Comparison of ENCODE assay signal across 10 cellular contexts in the genomic region with DNA sequence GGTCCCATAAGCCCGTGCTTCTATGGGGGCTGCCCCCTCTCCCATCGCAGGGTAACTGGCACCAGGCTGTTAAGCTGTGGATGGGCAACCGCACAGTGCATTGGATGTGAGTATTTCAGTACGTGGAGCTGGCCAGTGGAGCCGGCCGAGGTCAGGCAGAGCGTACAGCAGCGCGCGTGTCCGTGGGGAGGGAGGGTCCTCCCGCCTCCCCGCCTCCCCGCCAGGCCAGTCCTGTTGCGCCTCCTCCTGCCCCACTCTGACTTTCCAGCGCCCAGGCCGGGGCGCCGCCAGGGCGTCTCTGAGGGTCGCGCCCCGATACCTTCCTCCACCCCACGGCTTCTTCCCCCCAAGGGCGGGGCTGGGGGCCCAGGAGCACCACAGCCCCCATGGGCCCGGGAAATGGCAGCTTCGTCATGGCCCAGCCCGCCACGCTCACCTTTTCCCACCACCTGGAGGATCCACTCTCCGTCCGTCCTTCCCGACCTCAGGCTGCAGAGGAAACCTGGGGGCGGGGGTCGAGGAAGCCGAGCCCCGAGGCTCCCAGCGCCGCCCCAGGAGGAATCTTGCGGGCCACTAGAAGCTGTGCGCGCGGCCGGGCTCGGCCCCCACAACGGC. TPM values are rescaled to one million over a fixed set of nuclear protein-coding genes. Genes with fewer than 3 reads are reported as not detected.
A peak's percentile ranks its signal among the peaks of the same experiment; 100 is the strongest.
DNase-seq lines count a peak whose midpoint lies in the region; ATAC-seq, FAIRE-seq and TF ChIP-seq lines count a peak whose summit lies in the region.
"Had no signal": no experiment of that assay in that cellular context is flagged by ENCODE, and none has a peak within 500 bp of the region (broad histone marks: within the 10 kb centered on the region; RNA-seq: fewer than 3 reads in every experiment).

No MANE protein-coding gene starts in this region.

- no peaks in the 10 kb centered on the region for H3K9me1 ChIP-seq in endothelial cell of umbilical vein (replicated peaks; ENCODE audit: control insufficient read depth, extremely low read depth, insufficient read depth, low read length)

- H3K36me3 Mint-ChIP-seq in CD8-positive, alpha-beta T cell = peaks cover 12% of the 10 kb centered on the region

- peaks cover 21% of the 10 kb centered on the region for H3K4me1 Mint-ChIP-seq in CD8-positive, alpha-beta T cell (ENCODE audit: low read depth)

- BruUV-seq in OCI-LY7 (replicated peaks; lab: Mats Ljungman, UMichigan) = no TSS peak
- BruUV-seq in endothelial cell of umbilical vein (replicated peaks; lab: Mats Ljungman, UMichigan) = no TSS peak

- no peak for TF ChIP-seq POLR2A in endothelial cell of umbilical vein (IDR thresholded peaks at IDR 0.05; ENCODE audit: low read depth, low read length)

- no peak for FAIRE-seq in endothelial cell of umbilical vein (lab: Jason Lieb, UNC)

- peaks cover 19% of the 10 kb centered on the region for H4K20me1 ChIP-seq in OCI-LY7 (ENCODE audit: insufficient read depth, low read length)
- H4K20me1 ChIP-seq in endothelial cell of umbilical vein (replicated peaks; ENCODE audit: control insufficient read depth, extremely low read depth, insufficient read depth, low read length) = no peaks in the 10 kb centered on the region
- no peaks in the 10 kb centered on the region for H4K20me1 ChIP-seq in osteoblast (ENCODE audit: insufficient read depth, low read length)

- POLR2A ChIA-PET in CD8-positive, alpha-beta T cell (lab: Charles Lee) = no interaction called here
- POLR2A ChIA-PET in OCI-LY7 (lab: Charles Lee) (no interaction called here), endothelial cell of umbilical vein (lab: Charles Lee) (no interaction called here)

- no peak overlapping the region; the same call in 1 of the 2 replicates for H2AFZ ChIP-seq in OCI-LY7 (ENCODE audit: low read length)
- H2AFZ ChIP-seq in endothelial cell of umbilical vein (ENCODE audit: low read depth, low read length) = peak overlapping the region; percentile 68
- H2AFZ ChIP-seq in osteoblast (ENCODE audit: low read length) = peak overlapping the region; percentile 15

- intact Hi-C loops in CD8-positive, alpha-beta T cell (cut with DNase I, micrococcal nuclease) = no loop called here
- intact Hi-C loops in OCI-LY7 (cut with micrococcal nuclease; ENCODE audit: unreplicated experiment) (no loop called here), endothelial cell of umbilical vein (cut with micrococcal nuclease) (loop anchor here (1.0 kb wide), 1 partner anchor 21 kb away; no protein-coding TSS in a partner anchor)

- CTCF ChIA-PET in CD8-positive, alpha-beta T cell (lab: Charles Lee) = no interaction called here
- CTCF ChIA-PET in OCI-LY7 (lab: Charles Lee; ENCODE audit: unreplicated experiment) (no interaction called here), endothelial cell of umbilical vein (lab: Charles Lee) (interaction anchor here (1.2 kb wide), 1 partner anchor 21 kb away, joined by 4 read pairs; no protein-coding TSS in a partner anchor)

- H3K27ac Mint-ChIP-seq in CD8-positive, alpha-beta T cell = no peak overlapping the region

- H3K27me3 Mint-ChIP-seq in CD8-positive, alpha-beta T cell (ENCODE audit: low read depth) = no peaks in the 10 kb centered on the region

- no peaks in the 10 kb centered on the region for H3K9me2 ChIP-seq in OCI-LY7 (ENCODE audit: insufficient read depth, low read length)

- H3K4me1 ChIP-seq in CD8-positive, alpha-beta T cell (ENCODE audit: insufficient read depth, low read length) = peaks cover 12% of the 10 kb centered on the region
- H3K4me1 ChIP-seq in OCI-LY7 (ENCODE audit: insufficient read depth, low read length, poor library complexity, severe bottlenecking) = peaks cover 20% of the 10 kb centered on the region
- H3K4me1 ChIP-seq in endothelial cell of umbilical vein (ENCODE audit: control insufficient read depth, extremely low read depth, insufficient read depth, low read length) = peaks cover 27% of the 10 kb centered on the region
- H3K4me1 ChIP-seq in osteoblast (ENCODE audit: insufficient read depth, low read length) = peaks cover 17% of the 10 kb centered on the region

- no peak for ATAC-seq in CD8-positive, alpha-beta T cell
- no peak for ATAC-seq in HG03565 (IDR thresholded peaks at IDR 0.05; ENCODE audit: unreplicated experiment)
- no peak for ATAC-seq in GM18858 (IDR thresholded peaks at IDR 0.05; ENCODE audit: unreplicated experiment)

- TF ChIP-seq CTCF in CD8-positive, alpha-beta T cell (IDR thresholded peaks at IDR 0.05) = no peak
- no peak for TF ChIP-seq CTCF in OCI-LY7 (conservative IDR thresholded peaks at IDR 0.05; ENCODE audit: low read length)
- TF ChIP-seq CTCF in endothelial cell of umbilical vein (IDR thresholded peaks at IDR 0.05; ENCODE audit: extremely low read depth in 1 of 2, insufficient read depth in 1 of 2, low read depth in 1 of 2, low read length in 2 of 2) = no peak
- no peak for TF ChIP-seq CTCF in osteoblast (IDR thresholded peaks at IDR 0.05; ENCODE audit: extremely low read depth, low read depth, low read length)

- H3K36me3 ChIP-seq in CD8-positive, alpha-beta T cell (ENCODE audit: insufficient read depth, low read length) = no peaks in the 10 kb centered on the region
- H3K36me3 ChIP-seq in OCI-LY7 (ENCODE audit: insufficient read depth, low read length) (peaks cover 28% of the 10 kb centered on the region), endothelial cell of umbilical vein (ENCODE audit: control insufficient read depth in 2 of 2, extremely low read depth in 1 of 2, insufficient read depth in 2 of 2, low read length in 2 of 2) (no peaks in the 10 kb centered on the region), osteoblast (ENCODE audit: insufficient read depth, low read length) (peaks cover 10% of the 10 kb centered on the region)
- H3K36me3 ChIP-seq: right lobe of liver had no signal

- H3K27ac ChIP-seq in CD8-positive, alpha-beta T cell (ENCODE audit: low read depth, low read length) = no peak overlapping the region
- no peak overlapping the region for H3K27ac ChIP-seq in OCI-LY7 (ENCODE audit: low read depth, low read length, poor library complexity, severe bottlenecking)
- H3K27ac ChIP-seq in endothelial cell of umbilical vein (ENCODE audit: insufficient read depth, low read depth, low read length) = no peak overlapping the region
- no peak overlapping the region for H3K27ac ChIP-seq in osteoblast (ENCODE audit: low read depth, low read length)
- H3K27ac ChIP-seq: right lobe of liver had no signal

- dilution Hi-C loops in endothelial cell of umbilical vein (cut with MboI; ENCODE audit: extremely low pct_ligation_motif_present, low sequenced_read_pairs) = no loop called here

- H3K9me3 Mint-ChIP-seq in CD8-positive, alpha-beta T cell = no peaks in the 10 kb centered on the region

- peak overlapping the region; percentile 96 for H3K4me3 ChIP-seq in CD8-positive, alpha-beta T cell (ENCODE audit: low read depth, low read length)
- H3K4me3 ChIP-seq in OCI-LY7 (ENCODE audit: low read depth, low read length, poor library complexity, severe bottlenecking) (peak overlapping the region; percentile 97), endothelial cell of umbilical vein (replicated peaks in 1 of 3; ENCODE audit: insufficient read depth in 1 of 3, low read depth in 1 of 3, low read length in 3 of 3) (peak overlapping the region in 2 of 3 experiments; percentile 23 to 96), osteoblast (ENCODE audit: insufficient read depth, low read length) (peak overlapping the region; percentile 88)

- H3K4me2 ChIP-seq in OCI-LY7 (ENCODE audit: low read length) (peak overlapping the region; percentile 84), endothelial cell of umbilical vein (ENCODE audit: insufficient read depth, low read length) (peak overlapping the region; percentile 16), osteoblast (ENCODE audit: insufficient read depth, low read length) (peak overlapping the region; percentile 78)

- H3K9ac ChIP-seq in endothelial cell of umbilical vein (replicated peaks; ENCODE audit: extremely low read depth, insufficient read depth, low read length) = no peak overlapping the region

- H3K4me3 Mint-ChIP-seq in CD8-positive, alpha-beta T cell = peak overlapping the region; percentile 82

- H3K79me2 ChIP-seq in OCI-LY7 (ENCODE audit: insufficient read depth, low read depth, low read length) (peaks cover 40% of the 10 kb centered on the region), endothelial cell of umbilical vein (ENCODE audit: control insufficient read depth, insufficient read depth, low read length) (peaks cover 40% of the 10 kb centered on the region), osteoblast (ENCODE audit: insufficient read depth, low read length) (peaks cover 33% of the 10 kb centered on the region)

- no peaks in the 10 kb centered on the region for H3K9me3 ChIP-seq in CD8-positive, alpha-beta T cell (ENCODE audit: low read length)
- H3K9me3 ChIP-seq in OCI-LY7 (ENCODE audit: low read length) (no peaks in the 10 kb centered on the region), endothelial cell of umbilical vein (replicated peaks; ENCODE audit: control insufficient read depth, insufficient read depth, low read length) (no peaks in the 10 kb centered on the region), osteoblast (ENCODE audit: low read depth, low read length) (no peaks in the 10 kb centered on the region)
- H3K9me3 ChIP-seq: right lobe of liver had no signal

- DNase-seq in CD8-positive, alpha-beta T cell = no peak
- no peak for DNase-seq in OCI-LY7 (ENCODE audit: low spot score)
- DNase-seq in endothelial cell of umbilical vein (ENCODE audit: low read depth, low spot score) = no peak
- peak; percentile 75 for DNase-seq in osteoblast (ENCODE audit: insufficient read length, low spot score, missing footprints)
- no peak for DNase-seq in superior temporal gyrus (ENCODE audit: extremely low spot score)
- no peak for DNase-seq in ureter (ENCODE audit: low spot score)
- DNase-seq: dermis blood vessel endothelial cell had no signal

- no peaks in the 10 kb centered on the region for H3K27me3 ChIP-seq in CD8-positive, alpha-beta T cell (ENCODE audit: insufficient read depth, low read length)
- H3K27me3 ChIP-seq in endothelial cell of umbilical vein (ENCODE audit: control insufficient read depth in 2 of 2, insufficient read depth in 2 of 2, low read length in 2 of 2) = no peaks in the 10 kb centered on the region
- H3K27me3 ChIP-seq in osteoblast (ENCODE audit: insufficient read depth, low read length) = no peaks in the 10 kb centered on the region

RNA-seq across cellular contexts. Expression of a gene that starts 0.9 kb away (rescaled TPM):
- 10 to 100 TPM; 35.9 to 36.5 TPM for total RNA-seq in CD8-positive, alpha-beta T cell
- total RNA-seq in OCI-LY7 (2014; rRNA removed; shearing (Covaris generic)) = 82.2 and 85.4 TPM in 2 replicates
- total RNA-seq in OCI-LY7 (2022) = 116 and 154 TPM in 2 replicates
- 359 and 360 TPM in 2 replicates for total RNA-seq in endothelial cell of umbilical vein
- polyA plus RNA-seq in endothelial cell of umbilical vein = 185 and 199 TPM in 2 replicates
- polyA plus RNA-seq in endothelial cell of umbilical vein (2011; cell fraction: cytosol; rRNA removed) = 217 and 218 TPM in 2 replicates
- 292 and 301 TPM in 2 replicates for polyA plus RNA-seq in endothelial cell of umbilical vein (2011; cell fraction: nucleus; rRNA removed)
- polyA plus RNA-seq in endothelial cell of umbilical vein (2012) = 370 TPM in 2 replicates
- polyA minus RNA-seq in endothelial cell of umbilical vein = 153 and 184 TPM in 2 replicates
- polyA minus RNA-seq in endothelial cell of umbilical vein (2011; cell fraction: cytosol; rRNA and poly(A)+ RNA removed) = 59.9 TPM
- polyA minus RNA-seq in endothelial cell of umbilical vein (2011; cell fraction: nucleus; rRNA and poly(A)+ RNA removed) = 90.1 and 121 TPM in 2 replicates
- total RNA-seq in osteoblast = 71.6 and 80.0 TPM in 2 replicates
- total RNA-seq in ureter = 67.8 TPM

Comparison
In these comparisons a context has a peak if more than half of its experiments do, and no peak if none do; other contexts are left out.
1. H3K4me2 ChIP-seq: peak in every context shown above with its lines; median percentile 84 in OCI-LY7; 78 in osteoblast; 16 in endothelial cell of umbilical vein.